7 cellular contexts compared by ENCODE assay signal in the genomic region with DNA sequence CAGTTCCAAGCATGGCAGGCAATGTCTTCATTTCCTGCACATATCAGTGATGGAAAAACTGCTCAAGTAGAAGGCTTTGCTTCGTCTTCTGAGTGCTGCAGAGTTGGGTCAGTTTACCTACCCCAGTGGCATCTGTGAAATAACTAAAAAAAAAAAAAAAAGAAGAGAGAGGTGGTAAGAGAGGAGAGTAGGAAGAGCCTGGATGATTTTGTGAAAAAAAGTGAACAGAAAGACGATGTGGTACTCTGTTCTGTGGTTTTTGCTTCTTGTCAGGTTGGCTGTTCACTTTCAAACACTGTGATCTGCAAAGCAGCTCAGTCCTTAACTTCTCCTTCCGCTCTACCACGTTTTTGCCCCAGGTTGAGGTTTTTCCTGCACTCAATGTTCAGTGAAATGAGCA. TPM values are rescaled to one million over a fixed set of nuclear protein-coding genes. Genes with fewer than 3 reads are reported as not detected.
A peak's percentile ranks its signal among the peaks of the same experiment; 100 is the strongest.
DNase-seq lines count a peak whose midpoint lies in the region; ATAC-seq, FAIRE-seq and TF ChIP-seq lines count a peak whose summit lies in the region.

Gene BTLA (minus strand): TSS at position 145 of the 400 bp plus-strand sequence. CDS start 114 bp downstream, at position 31.

- H3K79me2 ChIP-seq in HepG2 (ENCODE audit: insufficient read depth, low read length) = no peaks in the 10 kb centered on the region

- H3K36me3 ChIP-seq in muscle layer of duodenum (ENCODE audit: control insufficient read depth in 1 of 2, insufficient read depth in 2 of 2, low read length in 2 of 2) (no peaks in the 10 kb centered on the region), HepG2 (replicated peaks in 1 of 2; ENCODE audit: control insufficient read depth in 1 of 2, insufficient read depth in 2 of 2, low read length in 2 of 2) (no peaks in the 10 kb centered on the region)

- POLR2A ChIA-PET in HepG2 (lab: Yijun Ruan, JAX) = no interaction called here

- intact Hi-C loops in HepG2 (cut with micrococcal nuclease; ENCODE audit: unreplicated experiment) = no loop called here

- WGBS in HepG2 (ENCODE audit: low lambda C conversion rate) = 6% methylated on average over 4 of the region's 4 CpGs

- no peak within 1 kb of the TSS for H3K4me2 ChIP-seq in HepG2 (ENCODE audit: low read depth, low read length)

- H3K9ac ChIP-seq in HepG2 (ENCODE audit: insufficient read depth, low read depth, low read length) = no peak within 1 kb of the TSS

- H3K9me3 ChIP-seq in muscle layer of duodenum (ENCODE audit: control insufficient read depth in 1 of 2, low read length in 2 of 2) = no peaks in the 10 kb centered on the region
- H3K9me3 ChIP-seq in HepG2 (ENCODE audit: low read length) = no peaks in the 10 kb centered on the region

- H3K4me3 ChIP-seq in muscle layer of duodenum (ENCODE audit: low read depth in 1 of 2, low read length in 2 of 2) = no peak within 1 kb of the TSS
- no peak within 1 kb of the TSS for H3K4me3 ChIP-seq in HepG2 (replicated peaks in 1 of 3; ENCODE audit: insufficient read depth in 1 of 3, low read depth in 2 of 3, low read length in 3 of 3)

- TF ChIP-seq RAD21 in HepG2 (CRISPR knock-in tag; IDR thresholded peaks at IDR 0.05) = no peak

- H2AFZ ChIP-seq in HepG2 (ENCODE audit: low read length) = no peak within 1 kb of the TSS

- TF ChIP-seq CTCF in HepG2 (CRISPR knock-in tag; IDR thresholded peaks at IDR 0.05) = no peak

- FAIRE-seq in HepG2 (lab: Jason Lieb, UNC) = no peak

- TF ChIP-seq EP300 in HepG2 (IDR thresholded peaks at IDR 0.05; ENCODE audit: low read depth in 2 of 2, low read length in 2 of 2) = no peak
- no peak for TF ChIP-seq EP300 in HepG2 (CRISPR knock-in tag; IDR thresholded peaks at IDR 0.05; ENCODE audit: borderline replicate concordance)

- peak within 1 kb of the TSS; percentile 5 for H3K27ac ChIP-seq in muscle layer of duodenum (ENCODE audit: low read length)
- H3K27ac ChIP-seq in HepG2 (ENCODE audit: extremely low read length, insufficient read depth, low read length) = no peak within 1 kb of the TSS

- H3K4me1 ChIP-seq in muscle layer of duodenum (ENCODE audit: control insufficient read depth in 1 of 2, insufficient read depth in 2 of 2, low read length in 2 of 2) (no peaks in the 10 kb centered on the region), HepG2 (ENCODE audit: insufficient read depth, low read length) (no peaks in the 10 kb centered on the region)

- in situ Hi-C loops in HepG2 (cut with HindIII; ENCODE audit: extremely low pct_ligation_motif_present, low pct_unique_long_range_greater_than_20kb) = no loop called here

- H3K27me3 ChIP-seq in muscle layer of duodenum (ENCODE audit: low read depth, low read length) = no peaks in the 10 kb centered on the region
- no peaks in the 10 kb centered on the region for H3K27me3 ChIP-seq in HepG2 (ENCODE audit: control insufficient read depth in 1 of 2, insufficient read depth in 2 of 2, low read length in 2 of 2)

- no peak for TF ChIP-seq POLR2A in HepG2 (IDR thresholded peaks at IDR 0.05; ENCODE audit: insufficient read depth in 1 of 2, low read depth in 2 of 2, low read length in 2 of 2)

- DNase-seq in MV-4-11 (lab: John Stamatoyannopoulos, UW) (peak; percentile 50), DMS79 treated with DMSO at 0.1 percent for 48 hours (lab: John Stamatoyannopoulos, UW) (no peak), HepG2 (ENCODE audit: low spot score) (no peak)
- no peak for DNase-seq in effector CD8-positive, alpha-beta T cell (lab: John Stamatoyannopoulos, UW)

- CTCF ChIA-PET in HepG2 (lab: Yijun Ruan, JAX; ENCODE audit: low intra/inter-chr PET ratio, low total read pairs) = no interaction called here

- ATAC-seq in GM18907 (IDR thresholded peaks at IDR 0.05; ENCODE audit: unreplicated experiment) (peak; percentile 54), GM21737 (IDR thresholded peaks at IDR 0.05; ENCODE audit: unreplicated experiment) (peak; percentile 58), HepG2 (no peak)

- no TSS peak for BruUV-seq in HepG2 (replicated peaks; lab: Mats Ljungman, UMichigan)

- H4K20me1 ChIP-seq in HepG2 (ENCODE audit: insufficient read depth, low read length) = no peaks in the 10 kb centered on the region

TF ChIP-seq in HepG2, 621 proteins besides CTCF, POLR2A, EP300 and RAD21:
- no peak for TF ChIP-seq CENPBD1 (CRISPR knock-in tag; IDR thresholded peaks at IDR 0.05; ENCODE audit: borderline replicate concordance, low read depth)
- no peak for TF ChIP-seq ZNF672 (CRISPR knock-in tag; IDR thresholded peaks at IDR 0.05)
- no peak for TF ChIP-seq ZNF121 (CRISPR knock-in tag; IDR thresholded peaks at IDR 0.05)
- TF ChIP-seq CC2D1A (CRISPR knock-in tag; IDR thresholded peaks at IDR 0.05) = no peak
- TF ChIP-seq, protein P1, sequence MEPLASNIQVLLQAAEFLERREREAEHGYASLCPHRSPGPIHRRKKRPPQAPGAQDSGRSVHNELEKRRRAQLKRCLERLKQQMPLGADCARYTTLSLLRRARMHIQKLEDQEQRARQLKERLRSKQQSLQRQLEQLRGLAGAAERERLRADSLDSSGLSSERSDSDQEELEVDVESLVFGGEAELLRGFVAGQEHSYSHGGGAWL (CRISPR knock-in tag; IDR thresholded peaks at IDR 0.05) = no peak
- no peak for TF ChIP-seq PRPF4 (IDR thresholded peaks at IDR 0.05; ENCODE audit: low read depth, low read length, poor library complexity, severe bottlenecking)

RNA-seq across cellular contexts. Expression of gene BTLA, which starts in this region (rescaled TPM):
- total RNA-seq in HepG2 (2016; rRNA removed; fragmentation: Illumina TruSeq; extraction: Trizol) = not detected in 2 replicates
- not detected in 2 replicates for total RNA-seq in HepG2 (2016; cell fraction: cytosol; rRNA removed; fragmentation: Illumina TruSeq; extraction: Trizol; ENCODE audit: low read depth)
- total RNA-seq in HepG2 (2016; cell fraction: insoluble cytoplasmic fraction; rRNA removed; fragmentation: Illumina TruSeq; extraction: Trizol) = not detected in 2 replicates
- total RNA-seq in HepG2 (2016; cell fraction: membrane; rRNA removed; fragmentation: Illumina TruSeq; extraction: Trizol) = not detected in 2 replicates
- not detected in 2 replicates for total RNA-seq in HepG2 (2016; cell fraction: nucleus; rRNA removed; fragmentation: Illumina TruSeq; extraction: Trizol)
- not detected in 2 replicates for polyA plus RNA-seq in HepG2 (2011; rRNA removed)
- polyA plus RNA-seq in HepG2 (2011; cell fraction: cytosol; rRNA removed) = 0.04 TPM in 1 of 2 replicates, not detected in the other
- polyA plus RNA-seq in HepG2 (2011; cell fraction: nucleus; rRNA removed) = not detected in 2 replicates
- polyA plus RNA-seq in HepG2 (2012) = 0.34 TPM in 1 of 2 replicates, not detected in the other
- polyA plus RNA-seq in HepG2 (2016; cell fraction: cytosol; fragmentation: Illumina TruSeq; extraction: Trizol; ENCODE audit: low read depth) = not detected in 2 replicates
- polyA plus RNA-seq in HepG2 (2016; cell fraction: insoluble cytoplasmic fraction; fragmentation: Illumina TruSeq; extraction: Trizol; ENCODE audit: low read depth) = not detected in 2 replicates
- polyA plus RNA-seq in HepG2 (2016; cell fraction: membrane; fragmentation: Illumina TruSeq; extraction: Trizol; ENCODE audit: low read depth) = not detected in 2 replicates
- not detected in 2 replicates for polyA plus RNA-seq in HepG2 (2016; cell fraction: nucleus; fragmentation: Illumina TruSeq; extraction: Trizol; ENCODE audit: insufficient read depth, low read depth)
- not detected in 2 replicates for polyA minus RNA-seq in HepG2 (2011; rRNA and poly(A)+ RNA removed; ENCODE audit: low replicate concordance)
- not detected in 2 replicates for polyA minus RNA-seq in HepG2 (2011; cell fraction: cytosol; rRNA and poly(A)+ RNA removed)
- not detected in 2 replicates for polyA minus RNA-seq in HepG2 (2011; cell fraction: nucleus; rRNA and poly(A)+ RNA removed)
